Comparison of ENCODE assay signal across 16 cellular contexts in the genomic region with DNA sequence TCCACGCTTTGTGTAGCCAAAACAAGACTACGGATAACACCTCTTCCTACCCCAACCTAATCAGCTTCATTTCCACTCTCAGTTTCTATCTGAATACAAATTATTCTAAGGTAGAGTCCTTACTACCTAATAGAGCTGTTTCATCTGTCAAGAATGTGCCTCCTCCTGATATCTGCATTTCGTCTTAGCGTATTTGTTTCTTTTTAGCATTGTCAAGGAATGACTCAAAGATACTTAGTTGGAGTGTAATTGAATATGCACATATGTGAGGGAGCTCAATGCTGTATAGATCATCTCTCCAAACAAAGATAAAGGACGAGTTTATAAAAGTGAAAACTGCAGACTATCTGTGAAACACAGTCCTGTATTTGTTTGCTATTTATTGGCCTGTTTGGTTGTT.
DNase-seq lines count a peak whose midpoint lies in the region; TF ChIP-seq lines count a peak whose summit lies in the region.
"Had no signal": no experiment of that assay in that cellular context is flagged by ENCODE, and none has a peak within 500 bp of the region (broad histone marks: within the 10 kb centered on the region; RNA-seq: fewer than 3 reads in every experiment).

No MANE protein-coding gene starts in this region.

- peak overlapping the region; percentile 12 for H3K4me3 Mint-ChIP-seq in Calu3 (ENCODE audit: low read depth, unreplicated experiment)
- H3K4me3 Mint-ChIP-seq: activated T-cell treated with anti-CD3 and anti-CD28 coated beads, Interleukin-2, amount 50 U/mL, for 72 hours; IgD-negative memory B cell; nephron had no signal

- TF ChIP-seq CTCF in Calu3 (IDR thresholded peaks at IDR 0.05; ENCODE audit: unreplicated experiment), result no peak

- peaks cover 68% of the 10 kb centered on the region for H3K4me1 Mint-ChIP-seq in Calu3 (ENCODE audit: low read depth, unreplicated experiment)
- H3K4me1 Mint-ChIP-seq: nephron had no signal

- no TSS peak for BruUV-seq in Calu3 (replicated peaks; lab: Mats Ljungman, UMichigan)

- CTCF ChIA-PET in Calu3 (lab: Charles Lee), result no interaction called here

- no peaks in the 10 kb centered on the region for H3K36me3 Mint-ChIP-seq in Calu3 (ENCODE audit: insufficient read depth, unreplicated experiment)
- H3K36me3 Mint-ChIP-seq: IgD-negative memory B cell had no signal

- H3K27me3 Mint-ChIP-seq in Calu3 (ENCODE audit: unreplicated experiment), result no peaks in the 10 kb centered on the region
- H3K27me3 Mint-ChIP-seq: IgD-negative memory B cell had no signal

- DNase-seq in Calu3 (no peak), M059J (ENCODE audit: low read depth) (peak; percentile 86), dedifferentiated amniotic fluid mesenchymal stem cell (ENCODE audit: extremely low spot score) (peak; percentile 46), kidney glomerular epithelial cell (lab: John Stamatoyannopoulos, UW) (peak; percentile 66), anterior cingulate cortex (lab: John Stamatoyannopoulos, UW) (no peak), H4 (ENCODE audit: low spot score) (no peak), T-helper 9 cell (no peak)
- no peak for DNase-seq in activated CD8-positive, alpha-beta memory T cell treated with anti-CD3 and anti-CD28 coated beads, Interleukin-2, amount 50 U/mL, for 4 hours
- DNase-seq: activated CD4-positive, alpha-beta T cell treated with anti-CD3 and anti-CD28 coated beads, Interleukin-2, amount 50 U/mL, for 4 hours; activated T-cell treated with anti-CD3 and anti-CD28 coated beads, Interleukin-2, amount 50 U/mL, for 72 hours; adrenal gland; GDM1; NCI-H1105; retina had no signal

- H3K9me3 Mint-ChIP-seq in Calu3 (ENCODE audit: low read depth, unreplicated experiment), result peaks cover 2% of the 10 kb centered on the region
- H3K9me3 Mint-ChIP-seq: nephron had no signal

- H3K27ac Mint-ChIP-seq in Calu3 (ENCODE audit: unreplicated experiment), result peak overlapping the region; percentile 75
- H3K27ac Mint-ChIP-seq: activated T-cell treated with anti-CD3 and anti-CD28 coated beads, Interleukin-2, amount 50 U/mL, for 72 hours; IgD-negative memory B cell; nephron had no signal

- intact Hi-C loops in Calu3 (cut with micrococcal nuclease; ENCODE audit: unreplicated experiment), result loop anchor here (10.0 kb wide), 1 partner anchor 170 kb away; no protein-coding TSS in a partner anchor

Comparison
In these comparisons a context has a peak if more than half of its experiments do, and no peak if none do; other contexts are left out.
1. DNase-seq: peak in M059J (single experiment), dedifferentiated amniotic fluid mesenchymal stem cell (single experiment) and kidney glomerular epithelial cell (single experiment); none in Calu3 (single experiment), anterior cingulate cortex (0 of 58), activated CD8-positive, alpha-beta memory T cell treated with anti-CD3 and anti-CD28 coated beads, Interleukin-2, amount 50 U/mL, for 4 hours (single experiment), H4 (single experiment) and T-helper 9 cell (single experiment).